1 cellular context compared by ENCODE assay signal in the genomic region with DNA sequence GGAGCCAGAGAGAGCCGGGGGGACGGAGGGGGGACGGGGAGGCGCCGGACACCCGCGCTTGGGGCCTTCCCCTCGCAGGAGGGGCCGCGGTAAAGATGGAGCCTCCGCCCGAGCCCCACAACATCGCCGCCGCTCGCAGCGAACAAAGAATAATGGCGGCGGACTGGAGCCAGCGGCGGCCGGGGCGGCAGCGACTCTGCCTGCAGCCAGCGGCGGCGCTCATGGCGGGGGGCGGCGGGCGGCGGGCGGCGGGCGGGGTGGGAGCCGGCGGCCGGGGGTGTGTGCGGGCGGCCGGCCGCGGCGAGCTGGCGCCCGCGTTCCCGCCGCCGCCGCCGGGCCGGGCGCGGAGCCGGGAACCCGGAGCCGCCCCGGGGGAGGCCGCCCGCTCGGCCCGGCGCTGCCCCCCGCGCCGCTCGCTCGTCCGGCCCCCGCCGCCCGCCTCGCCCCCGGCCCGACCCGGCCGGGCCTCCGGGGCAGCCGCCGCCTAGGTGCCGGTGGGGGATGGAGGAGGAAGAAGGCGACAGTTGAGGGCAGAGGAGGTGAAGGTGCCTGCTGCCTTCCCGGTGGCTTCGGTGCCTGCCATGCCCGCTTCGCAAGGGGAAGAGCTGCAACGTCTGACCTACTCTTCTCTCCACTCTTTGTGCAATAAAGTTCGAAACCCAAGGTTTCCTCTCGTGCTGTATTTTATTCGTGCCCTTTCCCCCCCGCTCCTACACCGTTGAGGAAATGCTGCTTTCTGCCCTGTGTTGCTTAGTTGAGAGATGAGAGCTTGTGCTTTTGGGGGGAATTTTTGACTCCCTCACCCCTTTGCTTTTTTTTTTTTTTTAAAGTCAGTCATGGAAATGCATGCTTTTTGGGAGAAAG.
TF ChIP-seq lines count a peak whose summit lies in the region.

No MANE protein-coding gene starts in this region.

TF ChIP-seq in HepG2, 621 proteins besides CTCF, POLR2A, EP300 and RAD21 (continued from another document):
- TF ChIP-seq, protein P1, sequence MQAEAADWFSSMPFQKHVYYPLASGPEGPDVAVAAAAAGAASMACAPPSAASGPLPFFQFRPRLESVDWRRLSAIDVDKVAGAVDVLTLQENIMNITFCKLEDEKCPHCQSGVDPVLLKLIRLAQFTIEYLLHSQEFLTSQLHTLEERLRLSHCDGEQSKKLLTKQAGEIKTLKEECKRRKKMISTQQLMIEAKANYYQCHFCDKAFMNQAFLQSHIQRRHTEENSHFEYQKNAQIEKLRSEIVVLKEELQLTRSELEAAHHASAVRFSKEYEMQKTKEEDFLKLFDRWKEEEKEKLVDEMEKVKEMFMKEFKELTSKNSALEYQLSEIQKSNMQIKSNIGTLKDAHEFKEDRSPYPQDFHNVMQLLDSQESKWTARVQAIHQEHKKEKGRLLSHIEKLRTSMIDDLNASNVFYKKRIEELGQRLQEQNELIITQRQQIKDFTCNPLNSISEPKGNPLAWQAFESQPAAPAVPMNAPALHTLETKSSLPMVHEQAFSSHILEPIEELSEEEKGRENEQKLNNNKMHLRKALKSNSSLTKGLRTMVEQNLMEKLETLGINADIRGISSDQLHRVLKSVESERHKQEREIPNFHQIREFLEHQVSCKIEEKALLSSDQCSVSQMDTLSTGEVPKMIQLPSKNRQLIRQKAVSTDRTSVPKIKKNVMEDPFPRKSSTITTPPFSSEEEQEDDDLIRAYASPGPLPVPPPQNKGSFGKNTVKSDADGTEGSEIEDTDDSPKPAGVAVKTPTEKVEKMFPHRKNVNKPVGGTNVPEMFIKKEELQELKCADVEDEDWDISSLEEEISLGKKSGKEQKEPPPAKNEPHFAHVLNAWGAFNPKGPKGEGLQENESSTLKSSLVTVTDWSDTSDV (CRISPR knock-in tag; IDR thresholded peaks at IDR 0.05) = no peak
- TF ChIP-seq, protein P2, sequence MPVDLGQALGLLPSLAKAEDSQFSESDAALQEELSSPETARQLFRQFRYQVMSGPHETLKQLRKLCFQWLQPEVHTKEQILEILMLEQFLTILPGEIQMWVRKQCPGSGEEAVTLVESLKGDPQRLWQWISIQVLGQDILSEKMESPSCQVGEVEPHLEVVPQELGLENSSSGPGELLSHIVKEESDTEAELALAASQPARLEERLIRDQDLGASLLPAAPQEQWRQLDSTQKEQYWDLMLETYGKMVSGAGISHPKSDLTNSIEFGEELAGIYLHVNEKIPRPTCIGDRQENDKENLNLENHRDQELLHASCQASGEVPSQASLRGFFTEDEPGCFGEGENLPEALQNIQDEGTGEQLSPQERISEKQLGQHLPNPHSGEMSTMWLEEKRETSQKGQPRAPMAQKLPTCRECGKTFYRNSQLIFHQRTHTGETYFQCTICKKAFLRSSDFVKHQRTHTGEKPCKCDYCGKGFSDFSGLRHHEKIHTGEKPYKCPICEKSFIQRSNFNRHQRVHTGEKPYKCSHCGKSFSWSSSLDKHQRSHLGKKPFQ (CRISPR knock-in tag; IDR thresholded peaks at IDR 0.05; ENCODE audit: insufficient replicate concordance) = peak; percentile 21
- TF ChIP-seq ELF3 (CRISPR knock-in tag; IDR thresholded peaks at IDR 0.05) (peak; percentile 25; the same call in 1 of the 2 replicates), PCBP1 (IDR thresholded peaks at IDR 0.05; ENCODE audit: borderline replicate concordance, low read depth, low read length) (no peak), SAFB2 (CRISPR knock-in tag; IDR thresholded peaks at IDR 0.05; ENCODE audit: borderline replicate concordance, low read depth) (0 out of 2 replicates have a peak, but pooled peaks have one; percentile 22), TBP (CRISPR knock-in tag; IDR thresholded peaks at IDR 0.05) (no peak), KDM1A (CRISPR knock-in tag; IDR thresholded peaks at IDR 0.05) (no peak), NR2F6 (IDR thresholded peaks at IDR 0.05) (no peak), NR2F6 (CRISPR knock-in tag; IDR thresholded peaks at IDR 0.05) (no peak), ZNF790 (CRISPR knock-in tag; IDR thresholded peaks at IDR 0.05; ENCODE audit: borderline replicate concordance) (0 out of 2 replicates have a peak, but pooled peaks have one; percentile 30), HDAC2 (CRISPR knock-in tag; IDR thresholded peaks at IDR 0.05) (peak; percentile 16; the same call in 1 of the 2 replicates), CHCHD3 (CRISPR knock-in tag; IDR thresholded peaks at IDR 0.05) (no peak)
- TF ChIP-seq, protein P3, sequence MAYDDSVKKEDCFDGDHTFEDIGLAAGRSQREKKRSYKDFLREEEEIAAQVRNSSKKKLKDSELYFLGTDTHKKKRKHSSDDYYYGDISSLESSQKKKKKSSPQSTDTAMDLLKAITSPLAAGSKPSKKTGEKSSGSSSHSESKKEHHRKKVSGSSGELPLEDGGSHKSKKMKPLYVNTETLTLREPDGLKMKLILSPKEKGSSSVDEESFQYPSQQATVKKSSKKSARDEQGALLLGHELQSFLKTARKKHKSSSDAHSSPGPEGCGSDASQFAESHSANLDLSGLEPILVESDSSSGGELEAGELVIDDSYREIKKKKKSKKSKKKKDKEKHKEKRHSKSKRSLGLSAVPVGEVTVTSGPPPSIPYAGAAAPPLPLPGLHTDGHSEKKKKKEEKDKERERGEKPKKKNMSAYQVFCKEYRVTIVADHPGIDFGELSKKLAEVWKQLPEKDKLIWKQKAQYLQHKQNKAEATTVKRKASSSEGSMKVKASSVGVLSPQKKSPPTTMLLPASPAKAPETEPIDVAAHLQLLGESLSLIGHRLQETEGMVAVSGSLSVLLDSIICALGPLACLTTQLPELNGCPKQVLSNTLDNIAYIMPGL (CRISPR knock-in tag; IDR thresholded peaks at IDR 0.05; ENCODE audit: borderline replicate concordance in 1 of 2, low read depth in 1 of 2) = 0 out of 4 replicates have a peak, but pooled peaks of 1 of the 2 experiments have one; percentile 11
- TF ChIP-seq, protein P4, sequence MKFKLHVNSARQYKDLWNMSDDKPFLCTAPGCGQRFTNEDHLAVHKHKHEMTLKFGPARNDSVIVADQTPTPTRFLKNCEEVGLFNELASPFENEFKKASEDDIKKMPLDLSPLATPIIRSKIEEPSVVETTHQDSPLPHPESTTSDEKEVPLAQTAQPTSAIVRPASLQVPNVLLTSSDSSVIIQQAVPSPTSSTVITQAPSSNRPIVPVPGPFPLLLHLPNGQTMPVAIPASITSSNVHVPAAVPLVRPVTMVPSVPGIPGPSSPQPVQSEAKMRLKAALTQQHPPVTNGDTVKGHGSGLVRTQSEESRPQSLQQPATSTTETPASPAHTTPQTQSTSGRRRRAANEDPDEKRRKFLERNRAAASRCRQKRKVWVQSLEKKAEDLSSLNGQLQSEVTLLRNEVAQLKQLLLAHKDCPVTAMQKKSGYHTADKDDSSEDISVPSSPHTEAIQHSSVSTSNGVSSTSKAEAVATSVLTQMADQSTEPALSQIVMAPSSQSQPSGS (CRISPR knock-in tag; IDR thresholded peaks at IDR 0.05) = no peak
- TF ChIP-seq, protein P5, sequence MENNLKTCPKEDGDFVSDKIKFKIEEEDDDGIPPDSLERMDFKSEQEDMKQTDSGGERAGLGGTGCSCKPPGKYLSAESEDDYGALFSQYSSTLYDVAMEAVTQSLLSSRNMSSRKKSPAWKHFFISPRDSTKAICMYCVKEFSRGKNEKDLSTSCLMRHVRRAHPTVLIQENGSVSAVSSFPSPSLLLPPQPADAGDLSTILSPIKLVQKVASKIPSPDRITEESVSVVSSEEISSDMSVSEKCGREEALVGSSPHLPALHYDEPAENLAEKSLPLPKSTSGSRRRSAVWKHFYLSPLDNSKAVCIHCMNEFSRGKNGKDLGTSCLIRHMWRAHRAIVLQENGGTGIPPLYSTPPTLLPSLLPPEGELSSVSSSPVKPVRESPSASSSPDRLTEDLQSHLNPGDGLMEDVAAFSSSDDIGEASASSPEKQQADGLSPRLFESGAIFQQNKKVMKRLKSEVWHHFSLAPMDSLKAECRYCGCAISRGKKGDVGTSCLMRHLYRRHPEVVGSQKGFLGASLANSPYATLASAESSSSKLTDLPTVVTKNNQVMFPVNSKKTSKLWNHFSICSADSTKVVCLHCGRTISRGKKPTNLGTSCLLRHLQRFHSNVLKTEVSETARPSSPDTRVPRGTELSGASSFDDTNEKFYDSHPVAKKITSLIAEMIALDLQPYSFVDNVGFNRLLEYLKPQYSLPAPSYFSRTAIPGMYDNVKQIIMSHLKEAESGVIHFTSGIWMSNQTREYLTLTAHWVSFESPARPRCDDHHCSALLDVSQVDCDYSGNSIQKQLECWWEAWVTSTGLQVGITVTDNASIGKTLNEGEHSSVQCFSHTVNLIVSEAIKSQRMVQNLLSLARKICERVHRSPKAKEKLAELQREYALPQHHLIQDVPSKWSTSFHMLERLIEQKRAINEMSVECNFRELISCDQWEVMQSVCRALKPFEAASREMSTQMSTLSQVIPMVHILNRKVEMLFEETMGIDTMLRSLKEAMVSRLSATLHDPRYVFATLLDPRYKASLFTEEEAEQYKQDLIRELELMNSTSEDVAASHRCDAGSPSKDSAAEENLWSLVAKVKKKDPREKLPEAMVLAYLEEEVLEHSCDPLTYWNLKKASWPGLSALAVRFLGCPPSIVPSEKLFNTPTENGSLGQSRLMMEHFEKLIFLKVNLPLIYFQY (CRISPR knock-in tag; IDR thresholded peaks at IDR 0.05; ENCODE audit: borderline replicate concordance) = 0 out of 2 replicates have a peak, but pooled peaks have one; percentile 14
- TF ChIP-seq, protein P6, sequence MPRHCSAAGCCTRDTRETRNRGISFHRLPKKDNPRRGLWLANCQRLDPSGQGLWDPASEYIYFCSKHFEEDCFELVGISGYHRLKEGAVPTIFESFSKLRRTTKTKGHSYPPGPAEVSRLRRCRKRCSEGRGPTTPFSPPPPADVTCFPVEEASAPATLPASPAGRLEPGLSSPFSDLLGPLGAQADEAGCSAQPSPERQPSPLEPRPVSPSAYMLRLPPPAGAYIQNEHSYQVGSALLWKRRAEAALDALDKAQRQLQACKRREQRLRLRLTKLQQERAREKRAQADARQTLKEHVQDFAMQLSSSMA (CRISPR knock-in tag; IDR thresholded peaks at IDR 0.05) = no peak
